Comparison of ENCODE assay signal across 8 cellular contexts in the genomic region with DNA sequence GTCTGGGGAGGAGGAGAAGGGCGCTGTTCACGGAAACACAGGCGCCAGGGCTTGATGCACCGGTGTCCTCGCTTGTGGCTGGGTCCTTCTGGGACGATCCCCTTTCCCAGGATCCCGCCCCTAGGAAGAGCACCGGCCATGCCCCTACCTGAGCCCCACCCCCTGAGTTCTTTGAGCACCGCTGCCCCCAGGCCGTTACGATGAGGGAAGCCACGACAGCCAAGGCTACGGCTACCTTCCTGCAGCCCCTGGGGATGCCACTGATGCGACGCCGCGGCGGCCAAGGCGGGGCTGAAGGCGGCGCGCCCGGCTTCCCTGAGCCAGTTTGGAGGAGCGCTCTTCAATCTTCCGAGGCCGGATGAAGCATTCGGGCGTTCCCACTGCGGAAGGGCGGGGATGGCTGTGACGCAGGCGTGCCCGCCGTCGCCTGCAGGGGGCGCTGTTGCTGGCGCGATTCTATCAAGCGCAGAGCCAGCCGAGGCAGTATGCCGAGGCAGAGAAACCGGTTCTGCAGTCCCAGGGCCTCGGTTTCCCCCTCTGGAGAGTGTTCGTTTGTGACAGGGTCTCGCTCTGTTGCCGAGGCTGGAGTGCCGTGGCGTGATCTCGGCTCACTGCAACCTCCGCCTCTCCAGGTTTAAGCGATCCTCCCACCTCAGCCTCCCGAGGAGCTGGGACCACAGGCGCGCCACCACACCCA. TPM values are rescaled to one million over a fixed set of nuclear protein-coding genes. Genes with fewer than 3 reads are reported as not detected.
DNase-seq lines count a peak whose midpoint lies in the region; ATAC-seq and TF ChIP-seq lines count a peak whose summit lies in the region.

No MANE protein-coding gene starts in this region.

- TF ChIP-seq POLR2A in breast epithelium (IDR thresholded peaks at IDR 0.05), result no peak

- no peak for ATAC-seq in HG02870 (IDR thresholded peaks at IDR 0.05; ENCODE audit: unreplicated experiment)

- H3K4me3 ChIP-seq in LNCaP clone FGC (ENCODE audit: low read depth, low read length), result peak overlapping the region; percentile 29
- no peak overlapping the region for H3K4me3 ChIP-seq in WERI-Rb-1 (ENCODE audit: low read depth, low read length)
- peak overlapping the region in 2 of 3 donors; percentile 47 to 67 for H3K4me3 ChIP-seq in breast epithelium

- H3K27ac ChIP-seq in WERI-Rb-1 (no peak overlapping the region), breast epithelium (no peak overlapping the region)

- H3K9me3 ChIP-seq in WERI-Rb-1 (ENCODE audit: severe bottlenecking) (no peaks in the 10 kb centered on the region), breast epithelium (no peaks in the 10 kb centered on the region)

- H3K4me1 ChIP-seq in breast epithelium, result no peaks in the 10 kb centered on the region

- intact Hi-C loops in breast epithelium (cut with DNase I; ENCODE audit: low total_unique reads), result no loop called here

- H3K27me3 ChIP-seq in WERI-Rb-1 (ENCODE audit: insufficient read depth, low read depth, severe bottlenecking) (no peaks in the 10 kb centered on the region), breast epithelium (no peaks in the 10 kb centered on the region)

- H3K36me3 ChIP-seq in WERI-Rb-1, result no peaks in the 10 kb centered on the region
- H3K36me3 ChIP-seq in breast epithelium, result no peaks in the 10 kb centered on the region

- DNase-seq in Daoy (ENCODE audit: low read depth) (peak; percentile 83), LNCaP clone FGC (ENCODE audit: low read depth) (no peak), WERI-Rb-1 (no peak), breast epithelium (ENCODE audit: low spot score in 2 of 2) (peak; percentile 45 to 67), kidney glomerular epithelial cell (lab: John Stamatoyannopoulos, UW) (peak; percentile 32), NCI-H1694 (lab: John Stamatoyannopoulos, UW) (no peak)
- peak; percentile 13 for DNase-seq in stimulated activated CD4-positive, alpha-beta T cell treated with anti-CD3 and anti-CD28 coated beads, Interleukin-2, amount 100 ng/mL, for 4 hours (ENCODE audit: low read depth)

- TF ChIP-seq CTCF in LNCaP clone FGC (IDR thresholded peaks at IDR 0.05; ENCODE audit: control insufficient read depth, extremely low read depth, insufficient read depth) (peak; percentile 77), WERI-Rb-1 (IDR thresholded peaks at IDR 0.05; ENCODE audit: low read depth, low read length) (peak; percentile 72), breast epithelium (IDR thresholded peaks at IDR 0.05) (peak; percentile 56 to 83 (median 63))

RNA-seq across cellular contexts. Expression of gene NEFH, which starts 9.7 kb away (rescaled TPM):
- 0.11 TPM in 1 of 2 replicates, not detected in the other for total RNA-seq in Daoy (2014; rRNA removed; shearing (Covaris generic))
- under 1 TPM; 0.29 to 0.33 (median 0.32) TPM for total RNA-seq in breast epithelium

RNA-seq across cellular contexts. Expression of gene RFPL1, which starts 31.9 kb away (rescaled TPM):
- not detected in 2 replicates for total RNA-seq in Daoy (2014; rRNA removed; shearing (Covaris generic))
- not detected for total RNA-seq in breast epithelium

Comparison
In these comparisons a context has a peak if more than half of its experiments do, and no peak if none do; other contexts are left out.
1. DNase-seq: peak in Daoy (single experiment), breast epithelium (2 of 2), kidney glomerular epithelial cell (single experiment) and stimulated activated CD4-positive, alpha-beta T cell treated with anti-CD3 and anti-CD28 coated beads, Interleukin-2, amount 100 ng/mL, for 4 hours (single experiment); none in LNCaP clone FGC (single experiment), WERI-Rb-1 (single experiment) and NCI-H1694 (single experiment).
2. Peak in every context shown above with its lines, with median percentiles within 50 percentile points of each other: CTCF ChIP-seq.